ENCODE assay signal across 15 cellular contexts in the genomic region with DNA sequence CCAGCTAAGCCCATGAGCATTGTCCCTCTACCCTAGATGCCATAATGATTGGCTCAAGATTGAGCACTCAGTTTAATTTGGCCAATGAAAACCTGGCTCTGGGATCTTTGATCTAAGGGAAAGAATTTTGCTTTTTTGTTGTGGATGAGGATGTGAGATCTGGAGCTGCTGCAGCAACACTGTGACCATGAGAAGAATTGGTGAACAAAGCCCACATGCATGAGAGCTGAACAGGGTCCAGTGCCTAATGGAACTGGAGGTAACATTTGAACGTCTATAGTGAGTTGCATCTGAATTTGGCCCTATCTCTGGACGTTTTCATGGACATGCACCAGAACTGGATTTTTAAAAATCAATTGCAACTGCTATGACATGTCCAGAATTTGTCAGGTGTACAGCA.
A peak's percentile ranks its signal among the peaks of the same experiment; 100 is the strongest.
DNase-seq lines count a peak whose midpoint lies in the region; ATAC-seq and TF ChIP-seq lines count a peak whose summit lies in the region.
"Had no signal": no experiment of that assay in that cellular context is flagged by ENCODE, and none has a peak within 500 bp of the region (broad histone marks: within the 10 kb centered on the region; RNA-seq: fewer than 3 reads in every experiment).

No MANE protein-coding gene starts in this region.

- H3K36me3 ChIP-seq in OCI-LY3 (replicated peaks; ENCODE audit: low read depth, low read length) (peaks cover 50% of the 10 kb centered on the region), breast epithelium (no peaks in the 10 kb centered on the region)

- H3K36me3 Mint-ChIP-seq in WTC11 (peaks cover 7% of the 10 kb centered on the region), endothelial cell (ENCODE audit: low read depth, unreplicated experiment) (peaks cover 4% of the 10 kb centered on the region)
- H3K36me3 Mint-ChIP-seq in activated naive CD4-positive, alpha-beta T cell treated with anti-CD3 and anti-CD28 coated beads, Interleukin-2, amount 10 ng/mL, durations not matched to agents 7 days and 5 days, result no peaks in the 10 kb centered on the region
- no peaks in the 10 kb centered on the region for H3K36me3 Mint-ChIP-seq in stimulated activated memory B cell treated with anti-CD40 and anti-IgM and Interleukin-4, amounts not matched to agents 10 μg/mL and 1 μg/mL and 100 μg/mL, for 72 hours
- H3K36me3 Mint-ChIP-seq: CD4-positive, alpha-beta memory T cell had no signal

- no peak overlapping the region for H3K9ac ChIP-seq in OCI-LY3 (ENCODE audit: low read length)

- H3K27ac ChIP-seq in OCI-LY3 (ENCODE audit: low read length) (peak overlapping the region; percentile 47), breast epithelium (no peak overlapping the region)
- H3K27ac ChIP-seq: A549 had no signal

- no peaks in the 10 kb centered on the region for H3K27me3 ChIP-seq in OCI-LY3 (ENCODE audit: low read depth, low read length)
- peaks cover 0 to 4% of the 10 kb centered on the region in 2 donors for H3K27me3 ChIP-seq in breast epithelium

- H3K79me2 ChIP-seq in OCI-LY3 (ENCODE audit: low read length), result no peaks in the 10 kb centered on the region

- H3K9me3 ChIP-seq in OCI-LY3 (ENCODE audit: insufficient read depth, low read length) (peaks cover 36% of the 10 kb centered on the region), breast epithelium (peaks cover 4 to 26% of the 10 kb centered on the region in 2 donors)

- DNase-seq in WTC11 (ENCODE audit: low spot score) (no peak), endothelial cell (ENCODE audit: low spot score) (no peak), breast epithelium (ENCODE audit: low spot score in 2 of 2) (no peak)
- no peak for DNase-seq in activated naive CD4-positive, alpha-beta T cell treated with anti-CD3 and anti-CD28 coated beads, Interleukin-2, amount 10 ng/mL, durations not matched to agents 7 days and 5 days
- DNase-seq: 8988T; C1 segment of cervical spinal cord; CD4-positive, alpha-beta memory T cell; DMS153; GOT3; HCEC 1CT had no signal

- H3K4me1 Mint-ChIP-seq in WTC11, result peaks cover 36% of the 10 kb centered on the region
- H3K4me1 Mint-ChIP-seq in endothelial cell (ENCODE audit: unreplicated experiment), result no peaks in the 10 kb centered on the region
- no peaks in the 10 kb centered on the region for H3K4me1 Mint-ChIP-seq in activated naive CD4-positive, alpha-beta T cell treated with anti-CD3 and anti-CD28 coated beads, Interleukin-2, amount 10 ng/mL, durations not matched to agents 7 days and 5 days
- peaks cover 6% of the 10 kb centered on the region for H3K4me1 Mint-ChIP-seq in stimulated activated memory B cell treated with anti-CD40 and anti-IgM and Interleukin-4, amounts not matched to agents 10 μg/mL and 1 μg/mL and 100 μg/mL, for 72 hours
- H3K4me1 Mint-ChIP-seq: CD4-positive, alpha-beta memory T cell had no signal

- H3K4me3 Mint-ChIP-seq in WTC11 (no peak overlapping the region), endothelial cell (ENCODE audit: unreplicated experiment) (no peak overlapping the region)
- no peak overlapping the region for H3K4me3 Mint-ChIP-seq in activated naive CD4-positive, alpha-beta T cell treated with anti-CD3 and anti-CD28 coated beads, Interleukin-2, amount 10 ng/mL, durations not matched to agents 7 days and 5 days
- H3K4me3 Mint-ChIP-seq in stimulated activated memory B cell treated with anti-CD40 and anti-IgM and Interleukin-4, amounts not matched to agents 10 μg/mL and 1 μg/mL and 100 μg/mL, for 72 hours, result no peak overlapping the region

- no peaks in the 10 kb centered on the region for H4K20me1 ChIP-seq in OCI-LY3 (ENCODE audit: insufficient read depth, low read length)

- intact Hi-C loops in breast epithelium (cut with DNase I; ENCODE audit: low total_unique reads), result no loop called here

- no peak for TF ChIP-seq POLR2A in breast epithelium (IDR thresholded peaks at IDR 0.05)

- H2AFZ ChIP-seq in OCI-LY3 (ENCODE audit: low read depth, low read length), result no peak overlapping the region

- no peaks in the 10 kb centered on the region for H3K27me3 Mint-ChIP-seq in WTC11 (ENCODE audit: low read depth)
- H3K27me3 Mint-ChIP-seq in endothelial cell (ENCODE audit: unreplicated experiment), result peaks cover 2% of the 10 kb centered on the region
- H3K27me3 Mint-ChIP-seq in activated naive CD4-positive, alpha-beta T cell treated with anti-CD3 and anti-CD28 coated beads, Interleukin-2, amount 10 ng/mL, durations not matched to agents 7 days and 5 days, result peaks cover 3% of the 10 kb centered on the region
- H3K27me3 Mint-ChIP-seq in stimulated activated memory B cell treated with anti-CD40 and anti-IgM and Interleukin-4, amounts not matched to agents 10 μg/mL and 1 μg/mL and 100 μg/mL, for 72 hours, result peaks cover 41% of the 10 kb centered on the region

- CTCF ChIA-PET in WTC11 (lab: Charles Lee), result interaction anchor here (0.7 to 2.8 kb wide), 7 partner anchors 57 to 220 kb away, joined by 3 to 19 read pairs (median 14); no protein-coding TSS in a partner anchor
- CTCF ChIA-PET in activated naive CD4-positive, alpha-beta T cell treated with anti-CD3 and anti-CD28 coated beads, Interleukin-2, amount 10 ng/mL, durations not matched to agents 7 days and 5 days (lab: Charles Lee), result interaction anchor here (0.9 to 3.2 kb wide), 7 partner anchors 15 to 221 kb away, joined by 3 to 26 read pairs (median 7); no protein-coding TSS in a partner anchor

- H3K4me1 ChIP-seq in OCI-LY3 (ENCODE audit: low read length) (peaks cover 68% of the 10 kb centered on the region), breast epithelium (no peaks in the 10 kb centered on the region)
- H3K4me1 ChIP-seq: A549 had no signal

- H3K4me2 ChIP-seq in OCI-LY3 (ENCODE audit: low read length), result no peak overlapping the region
- H3K4me2 ChIP-seq: A549 had no signal

- H3K27ac Mint-ChIP-seq in WTC11, result no peak overlapping the region
- no peak overlapping the region for H3K27ac Mint-ChIP-seq in endothelial cell (ENCODE audit: unreplicated experiment)
- H3K27ac Mint-ChIP-seq in activated naive CD4-positive, alpha-beta T cell treated with anti-CD3 and anti-CD28 coated beads, Interleukin-2, amount 10 ng/mL, durations not matched to agents 7 days and 5 days, result no peak overlapping the region
- H3K27ac Mint-ChIP-seq in stimulated activated memory B cell treated with anti-CD40 and anti-IgM and Interleukin-4, amounts not matched to agents 10 μg/mL and 1 μg/mL and 100 μg/mL, for 72 hours, result no peak overlapping the region
- H3K27ac Mint-ChIP-seq: CD4-positive, alpha-beta memory T cell had no signal

- H3K9me3 Mint-ChIP-seq in WTC11 (peaks cover 8% of the 10 kb centered on the region), endothelial cell (ENCODE audit: unreplicated experiment) (peaks cover 8% of the 10 kb centered on the region)
- no peaks in the 10 kb centered on the region for H3K9me3 Mint-ChIP-seq in activated naive CD4-positive, alpha-beta T cell treated with anti-CD3 and anti-CD28 coated beads, Interleukin-2, amount 10 ng/mL, durations not matched to agents 7 days and 5 days
- H3K9me3 Mint-ChIP-seq in stimulated activated memory B cell treated with anti-CD40 and anti-IgM and Interleukin-4, amounts not matched to agents 10 μg/mL and 1 μg/mL and 100 μg/mL, for 72 hours, result peaks cover 17% of the 10 kb centered on the region

- ATAC-seq in WTC11, result no peak
- no peak for ATAC-seq in stimulated activated memory B cell treated with anti-CD40 and anti-IgM and Interleukin-4, amounts not matched to agents 10 μg/mL and 1 μg/mL and 100 μg/mL, for 72 hours

- POLR2A ChIA-PET in WTC11 (lab: Charles Lee), result no interaction called here

- peak; percentile 11; the same call in 1 of the 3 replicates for TF ChIP-seq CTCF in GM12872 (IDR thresholded peaks at IDR 0.05; ENCODE audit: insufficient read depth, low read depth, low read length)
- TF ChIP-seq CTCF in OCI-LY3 (IDR thresholded peaks at IDR 0.05; ENCODE audit: low read depth, low read length), result no peak
- TF ChIP-seq CTCF in WTC11 (IDR thresholded peaks at IDR 0.05), result no peak
- TF ChIP-seq CTCF in endothelial cell (IDR thresholded peaks at IDR 0.05; ENCODE audit: unreplicated experiment), result no peak
- TF ChIP-seq CTCF in breast epithelium (IDR thresholded peaks at IDR 0.05), result no peak

- H3K4me3 ChIP-seq in OCI-LY3 (ENCODE audit: low read length) (no peak overlapping the region), breast epithelium (no peak overlapping the region)
- H3K4me3 ChIP-seq: A549, GM12878 had no signal

TF ChIP-seq in WTC11, 78 proteins besides CTCF, POLR2A, EP300 and RAD21:
- TF ChIP-seq JAZF1 (CRISPR knock-in tag; IDR thresholded peaks at IDR 0.05), result no peak
- TF ChIP-seq GTF2I (CRISPR knock-in tag; conservative IDR thresholded peaks at IDR 0.05), result 0 out of 2 replicates have a peak, but pooled peaks have one; percentile 32
